In genomic region chr2:33250417-33251029, GRCh38 we compare ENCODE assay signal across 25 cellular contexts.
"Had no signal": no experiment of that assay in that cellular context is flagged by ENCODE, and none has a peak within 500 bp of the region (broad histone marks: within the 10 kb centered on the region; RNA-seq: fewer than 3 reads in every experiment).

No MANE protein-coding gene starts in this region.

- H3K27ac ChIP-seq: heart right ventricle, lower lobe of right lung, right lobe of liver, skin epidermis, WERI-Rb-1 had no signal

- H3K36me3 ChIP-seq: lower lobe of right lung, right lobe of liver, WERI-Rb-1 had no signal

- H3K4me1 Mint-ChIP-seq: activated naive CD8-positive, alpha-beta T cell treated with anti-CD3 and anti-CD28 coated beads for 36 hours; natural killer cell; stimulated activated naive B cell treated with anti-CD40 and anti-IgM and Interleukin-4, amounts not matched to agents 10 μg/mL and 1 μg/mL and 100 μg/mL, for 72 hours had no signal

- H3K27ac Mint-ChIP-seq: activated naive CD8-positive, alpha-beta T cell treated with anti-CD3 and anti-CD28 coated beads for 36 hours; activated T-cell treated with anti-CD3 and anti-CD28 coated beads, Interleukin-2, amount 50 U/mL, for 24 hours; mesothelial cell of epicardium; natural killer cell; stimulated activated naive B cell treated with anti-CD40 and anti-IgM and Interleukin-4, amounts not matched to agents 10 μg/mL and 1 μg/mL and 100 μg/mL, for 72 hours had no signal

- H3K36me3 Mint-ChIP-seq: activated naive CD8-positive, alpha-beta T cell treated with anti-CD3 and anti-CD28 coated beads for 36 hours; natural killer cell; stimulated activated naive B cell treated with anti-CD40 and anti-IgM and Interleukin-4, amounts not matched to agents 10 μg/mL and 1 μg/mL and 100 μg/mL, for 72 hours had no signal

- H3K9me3 ChIP-seq: heart right ventricle, lower lobe of right lung, right lobe of liver had no signal

- H3K27me3 Mint-ChIP-seq: activated naive CD8-positive, alpha-beta T cell treated with anti-CD3 and anti-CD28 coated beads for 36 hours; activated T-cell treated with anti-CD3 and anti-CD28 coated beads, Interleukin-2, amount 50 U/mL, for 24 hours had no signal

- H3K9me3 Mint-ChIP-seq: activated naive CD8-positive, alpha-beta T cell treated with anti-CD3 and anti-CD28 coated beads for 36 hours; activated T-cell treated with anti-CD3 and anti-CD28 coated beads, Interleukin-2, amount 50 U/mL, for 24 hours; mesothelial cell of epicardium; natural killer cell; stimulated activated naive B cell treated with anti-CD40 and anti-IgM and Interleukin-4, amounts not matched to agents 10 μg/mL and 1 μg/mL and 100 μg/mL, for 72 hours had no signal

- DNase-seq: activated CD4-positive, alpha-beta T cell treated with anti-CD3 and anti-CD28 coated beads for 1 hour; activated CD4-positive, alpha-beta T cell treated with anti-CD3 and anti-CD28 coated beads, Interleukin-2, amount 50 U/mL, for 4 hours; activated CD8-positive, alpha-beta memory T cell treated with anti-CD3 and anti-CD28 coated beads for 24 hours; activated CD8-positive, alpha-beta memory T cell treated with anti-CD3 and anti-CD28 coated beads, Interleukin-2, amount 50 U/mL, for 4 hours; activated naive CD4-positive, alpha-beta T cell treated with Interleukin-2 at 50 U/mL for 16 hours; activated naive CD8-positive, alpha-beta T cell treated with anti-CD3 and anti-CD28 coated beads for 36 hours; activated T-cell treated with anti-CD3 and anti-CD28 coated beads, Interleukin-2, amount 50 U/mL, for 24 hours; amniotic stem cell; erythroblast; foreskin fibroblast; heart right ventricle; left colon; lower lobe of right lung; natural killer cell; nucleus accumbens; right lobe of liver; stimulated activated CD4-positive, alpha-beta T cell treated with anti-CD3 and anti-CD28 coated beads, Interleukin-2, amount 100 ng/mL, for 24 hours; stimulated activated naive B cell treated with anti-CD40 and anti-IgM and Interleukin-4, amounts not matched to agents 10 μg/mL and 1 μg/mL and 100 μg/mL, for 72 hours; T-helper 1 cell; WERI-Rb-1 had no signal

- FAIRE-seq: endometrium, keratinocyte, TTC549 had no signal

- H3K4me3 Mint-ChIP-seq: activated naive CD8-positive, alpha-beta T cell treated with anti-CD3 and anti-CD28 coated beads for 36 hours; activated T-cell treated with anti-CD3 and anti-CD28 coated beads, Interleukin-2, amount 50 U/mL, for 24 hours; mesothelial cell of epicardium; natural killer cell; stimulated activated naive B cell treated with anti-CD40 and anti-IgM and Interleukin-4, amounts not matched to agents 10 μg/mL and 1 μg/mL and 100 μg/mL, for 72 hours had no signal

- H3K4me3 ChIP-seq: heart right ventricle, lower lobe of right lung, right lobe of liver, skin epidermis had no signal

- ATAC-seq: left colon; stimulated activated naive B cell treated with anti-CD40 and anti-IgM and Interleukin-4, amounts not matched to agents 10 μg/mL and 1 μg/mL and 100 μg/mL, for 72 hours had no signal

- H3K4me1 ChIP-seq: lower lobe of right lung had no signal

- H3K27me3 ChIP-seq: heart right ventricle, right lobe of liver had no signal
